In the genomic region with DNA sequence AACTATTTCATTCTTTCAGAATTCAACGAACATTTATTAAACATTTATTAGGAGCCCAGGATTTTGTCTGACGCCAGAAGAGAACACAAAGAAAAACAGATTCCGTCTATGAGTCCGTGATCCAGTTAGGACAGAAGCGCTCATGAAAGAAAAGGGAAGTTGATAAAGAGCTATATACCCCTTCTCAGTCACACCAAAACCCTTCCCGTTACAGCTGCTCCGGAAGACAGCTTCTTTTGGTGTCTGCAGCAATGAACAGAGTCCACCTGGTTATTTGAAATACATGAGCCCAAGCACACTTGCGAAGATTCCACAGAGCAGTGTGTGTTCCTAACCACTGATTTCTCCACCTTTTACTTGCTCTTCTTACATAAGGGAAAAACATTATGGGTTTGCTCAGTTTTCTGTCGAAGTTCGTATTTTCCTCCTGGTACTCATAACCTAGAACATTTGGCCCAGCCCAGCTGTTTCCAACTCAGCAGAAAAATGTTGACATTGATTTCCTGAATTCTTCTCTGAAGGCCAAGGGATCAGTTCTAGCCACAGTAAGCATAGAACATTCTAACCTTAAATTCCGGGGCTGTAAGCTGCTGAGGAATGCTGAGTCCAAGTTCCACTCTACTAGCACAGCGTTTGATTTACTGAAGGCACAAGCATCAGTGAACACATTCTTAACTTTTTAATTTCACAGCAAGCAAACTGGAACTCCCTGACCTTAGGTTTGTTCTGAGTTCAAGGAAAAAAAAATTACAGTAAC, we compare ENCODE assay signal across 11 cellular contexts.
DNase-seq lines count a peak whose midpoint lies in the region; ATAC-seq and TF ChIP-seq lines count a peak whose summit lies in the region.
"Had no signal": no experiment of that assay in that cellular context is flagged by ENCODE, and none has a peak within 500 bp of the region (broad histone marks: within the 10 kb centered on the region; RNA-seq: fewer than 3 reads in every experiment).

No MANE protein-coding gene starts in this region.

- no peak overlapping the region for H3K4me3 Mint-ChIP-seq in nephron progenitor cell
- no peak overlapping the region for H3K4me3 Mint-ChIP-seq in T-helper 2 cell treated with Interferon-gamma antibody and Interleukin-4, amounts not matched to agents 5 μg/mL and 100 μg/mL, for 36 hours

- ATAC-seq in GM18909 (IDR thresholded peaks at IDR 0.05; ENCODE audit: poor library complexity, unreplicated experiment), result peak; percentile 77
- peak; percentile 67 for ATAC-seq in HG02763 (IDR thresholded peaks at IDR 0.05; ENCODE audit: unreplicated experiment)

- H3K9me3 Mint-ChIP-seq in nephron progenitor cell, result peaks cover 7% of the 10 kb centered on the region
- H3K9me3 Mint-ChIP-seq in T-helper 2 cell treated with Interferon-gamma antibody and Interleukin-4, amounts not matched to agents 5 μg/mL and 100 μg/mL, for 36 hours, result peaks cover 6% of the 10 kb centered on the region

- peaks cover 11% of the 10 kb centered on the region for H3K4me1 Mint-ChIP-seq in nephron progenitor cell
- H3K4me1 Mint-ChIP-seq in T-helper 2 cell treated with Interferon-gamma antibody and Interleukin-4, amounts not matched to agents 5 μg/mL and 100 μg/mL, for 36 hours (ENCODE audit: low read depth), result no peaks in the 10 kb centered on the region

- DNase-seq in MV-4-11 (lab: John Stamatoyannopoulos, UW), result peak; percentile 80
- DNase-seq in pons (ENCODE audit: low spot score), result peak; percentile 55
- DNase-seq in activated CD4-positive, CD25-positive, alpha-beta regulatory T cell treated with anti-CD3 and anti-CD28 coated beads, Interleukin-2, amount 50 U/mL, for 72 hours, result no peak
- no peak for DNase-seq in ACHN
- no peak for DNase-seq in nephron progenitor cell
- DNase-seq in T-helper 2 cell treated with Interferon-gamma antibody and Interleukin-4, amounts not matched to agents 5 μg/mL and 100 μg/mL, for 36 hours (ENCODE audit: low spot score), result no peak
- DNase-seq: DND-41, NCI-H146, pancreas had no signal

- no peak overlapping the region for H3K27ac Mint-ChIP-seq in nephron progenitor cell
- no peak overlapping the region for H3K27ac Mint-ChIP-seq in T-helper 2 cell treated with Interferon-gamma antibody and Interleukin-4, amounts not matched to agents 5 μg/mL and 100 μg/mL, for 36 hours

- in situ Hi-C loops in ACHN (cut with HindIII; ENCODE audit: low pct_ligation_motif_present, low pct_unique_long_range_greater_than_20kb, low sequenced_read_pairs), result no loop called here

- TF ChIP-seq CTCF in nephron progenitor cell (IDR thresholded peaks at IDR 0.05), result no peak

- H3K36me3 Mint-ChIP-seq in nephron progenitor cell (ENCODE audit: low read depth), result peaks cover 4% of the 10 kb centered on the region
- H3K36me3 Mint-ChIP-seq in T-helper 2 cell treated with Interferon-gamma antibody and Interleukin-4, amounts not matched to agents 5 μg/mL and 100 μg/mL, for 36 hours (ENCODE audit: low read depth), result no peaks in the 10 kb centered on the region

- H3K27me3 Mint-ChIP-seq in nephron progenitor cell (ENCODE audit: low read depth, poor library complexity), result peaks cover 8% of the 10 kb centered on the region
- H3K27me3 Mint-ChIP-seq in T-helper 2 cell treated with Interferon-gamma antibody and Interleukin-4, amounts not matched to agents 5 μg/mL and 100 μg/mL, for 36 hours (ENCODE audit: low read depth), result no peaks in the 10 kb centered on the region

Comparison
In these comparisons a context has a peak if more than half of its experiments do, and no peak if none do; other contexts are left out.
1. DNase-seq: peak in MV-4-11 (single experiment) and pons (single experiment); none in activated CD4-positive, CD25-positive, alpha-beta regulatory T cell treated with anti-CD3 and anti-CD28 coated beads, Interleukin-2, amount 50 U/mL, for 72 hours (single experiment), ACHN (single experiment), nephron progenitor cell (single experiment) and T-helper 2 cell treated with Interferon-gamma antibody and Interleukin-4, amounts not matched to agents 5 μg/mL and 100 μg/mL, for 36 hours (single experiment).